Comparison of ENCODE assay signal across 1 cellular context in the genomic region with DNA sequence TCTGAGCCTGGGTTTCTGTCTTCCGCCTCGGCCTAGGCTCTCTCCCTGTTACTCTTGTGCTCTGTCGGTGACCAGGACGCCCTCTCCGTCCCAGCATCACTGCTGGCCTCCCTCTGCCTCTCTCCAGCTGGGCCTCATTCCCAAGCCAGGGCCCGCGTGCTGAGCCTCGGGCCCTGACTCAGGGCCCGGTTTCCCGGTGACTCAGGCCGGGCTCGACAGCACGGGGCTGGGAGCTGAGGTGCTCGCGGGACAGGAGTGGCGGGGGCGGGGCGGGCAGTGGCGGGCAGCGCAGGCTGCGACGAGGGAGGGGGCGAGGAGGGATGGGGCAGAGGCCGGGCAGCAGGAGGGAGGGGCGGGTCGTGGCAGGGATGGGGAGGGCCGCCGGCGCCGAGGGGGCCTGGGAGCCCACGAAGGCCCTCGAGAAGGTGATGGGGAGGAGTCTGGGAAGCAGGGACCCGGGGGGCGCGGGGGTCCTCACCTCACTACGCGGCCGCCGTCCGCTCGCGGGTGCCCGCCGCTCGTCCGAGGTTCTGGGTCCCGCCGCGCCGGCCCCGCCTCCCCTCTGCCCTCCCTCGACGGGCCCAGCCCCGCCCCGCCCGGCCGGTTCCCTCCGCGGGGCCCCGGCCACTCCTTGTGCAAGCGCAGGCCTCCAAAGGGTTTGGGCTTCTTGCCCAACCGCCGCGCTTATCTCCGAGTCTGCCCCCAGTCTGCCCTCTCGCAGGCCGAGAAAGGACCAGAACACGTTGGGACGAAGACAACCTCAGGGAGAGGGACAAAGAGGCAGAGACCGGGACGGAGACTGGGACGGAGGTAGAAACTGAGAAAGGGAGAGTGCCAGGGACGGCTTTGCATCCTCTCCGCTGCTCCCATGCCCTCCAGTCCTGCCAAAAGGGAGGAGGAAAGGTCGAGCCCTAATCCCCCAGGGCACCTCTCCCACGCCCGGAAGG.
TF ChIP-seq lines count a peak whose summit lies in the region.

A gene with protein sequence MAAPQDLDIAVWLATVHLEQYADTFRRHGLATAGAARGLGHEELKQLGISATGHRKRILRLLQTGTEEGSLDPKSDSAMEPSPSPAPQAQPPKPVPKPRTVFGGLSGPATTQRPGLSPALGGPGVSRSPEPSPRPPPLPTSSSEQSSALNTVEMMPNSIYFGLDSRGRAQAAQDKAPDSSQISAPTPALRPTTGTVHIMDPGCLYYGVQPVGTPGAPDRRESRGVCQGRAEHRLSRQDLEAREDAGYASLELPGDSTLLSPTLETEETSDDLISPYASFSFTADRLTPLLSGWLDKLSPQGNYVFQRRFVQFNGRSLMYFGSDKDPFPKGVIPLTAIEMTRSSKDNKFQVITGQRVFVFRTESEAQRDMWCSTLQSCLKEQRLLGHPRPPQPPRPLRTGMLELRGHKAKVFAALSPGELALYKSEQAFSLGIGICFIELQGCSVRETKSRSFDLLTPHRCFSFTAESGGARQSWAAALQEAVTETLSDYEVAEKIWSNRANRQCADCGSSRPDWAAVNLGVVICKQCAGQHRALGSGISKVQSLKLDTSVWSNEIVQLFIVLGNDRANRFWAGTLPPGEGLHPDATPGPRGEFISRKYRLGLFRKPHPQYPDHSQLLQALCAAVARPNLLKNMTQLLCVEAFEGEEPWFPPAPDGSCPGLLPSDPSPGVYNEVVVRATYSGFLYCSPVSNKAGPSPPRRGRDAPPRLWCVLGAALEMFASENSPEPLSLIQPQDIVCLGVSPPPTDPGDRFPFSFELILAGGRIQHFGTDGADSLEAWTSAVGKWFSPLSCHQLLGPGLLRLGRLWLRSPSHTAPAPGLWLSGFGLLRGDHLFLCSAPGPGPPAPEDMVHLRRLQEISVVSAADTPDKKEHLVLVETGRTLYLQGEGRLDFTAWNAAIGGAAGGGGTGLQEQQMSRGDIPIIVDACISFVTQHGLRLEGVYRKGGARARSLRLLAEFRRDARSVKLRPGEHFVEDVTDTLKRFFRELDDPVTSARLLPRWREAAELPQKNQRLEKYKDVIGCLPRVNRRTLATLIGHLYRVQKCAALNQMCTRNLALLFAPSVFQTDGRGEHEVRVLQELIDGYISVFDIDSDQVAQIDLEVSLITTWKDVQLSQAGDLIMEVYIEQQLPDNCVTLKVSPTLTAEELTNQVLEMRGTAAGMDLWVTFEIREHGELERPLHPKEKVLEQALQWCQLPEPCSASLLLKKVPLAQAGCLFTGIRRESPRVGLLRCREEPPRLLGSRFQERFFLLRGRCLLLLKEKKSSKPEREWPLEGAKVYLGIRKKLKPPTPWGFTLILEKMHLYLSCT (N-terminal part only) (minus strand): TSS at position 536 of the 947 bp plus-strand sequence. CDS start 1,744 bp downstream, outside the sequence.

TF ChIP-seq in SK-N-SH, 30 proteins besides CTCF, POLR2A, EP300 and RAD21 (continued from another document):
- TF ChIP-seq TCF12 (IDR thresholded peaks at IDR 0.05) (no peak; the same call in 1 of the 2 replicates), POLR2AphosphoS5 (IDR thresholded peaks at IDR 0.05; ENCODE audit: low read depth, low read length) (peak; percentile 80), TAF1 (IDR thresholded peaks at IDR 0.05; ENCODE audit: borderline replicate concordance, low read depth, low read length) (peak; percentile 61; the same call in 1 of the 2 replicates), FOXM1 (IDR thresholded peaks at IDR 0.05; ENCODE audit: low read depth) (no peak), GABPA (IDR thresholded peaks at IDR 0.05; ENCODE audit: low read depth) (no peak), GATA2 (CRISPR knock-in tag; IDR thresholded peaks at IDR 0.05) (peak; percentile 92), RFX5 (IDR thresholded peaks at IDR 0.05; ENCODE audit: low read length) (no peak), FOSL2 (IDR thresholded peaks at IDR 0.05; ENCODE audit: borderline replicate concordance, low read depth) (peak; percentile 41; the same call in 1 of the 2 replicates), NRF1 (IDR thresholded peaks at IDR 0.05; ENCODE audit: low read depth, low read length) (peak; percentile 34), JUND (IDR thresholded peaks at IDR 0.05) (no peak), TEAD4 (IDR thresholded peaks at IDR 0.05; ENCODE audit: borderline replicate concordance, insufficient read depth) (no peak), YY1 (IDR thresholded peaks at IDR 0.05; ENCODE audit: low read depth) (no peak), RCOR1 (IDR thresholded peaks at IDR 0.05; ENCODE audit: low read length) (no peak), SIN3A (IDR thresholded peaks at IDR 0.05; ENCODE audit: borderline replicate concordance, low read depth, low read length) (0 out of 2 replicates have a peak, but pooled peaks have one; percentile 38), ELF1 (IDR thresholded peaks at IDR 0.05) (no peak), CHD2 (IDR thresholded peaks at IDR 0.05; ENCODE audit: low read length, partially characterized antibody) (peak; percentile 9)
- TF ChIP-seq, protein P1, sequence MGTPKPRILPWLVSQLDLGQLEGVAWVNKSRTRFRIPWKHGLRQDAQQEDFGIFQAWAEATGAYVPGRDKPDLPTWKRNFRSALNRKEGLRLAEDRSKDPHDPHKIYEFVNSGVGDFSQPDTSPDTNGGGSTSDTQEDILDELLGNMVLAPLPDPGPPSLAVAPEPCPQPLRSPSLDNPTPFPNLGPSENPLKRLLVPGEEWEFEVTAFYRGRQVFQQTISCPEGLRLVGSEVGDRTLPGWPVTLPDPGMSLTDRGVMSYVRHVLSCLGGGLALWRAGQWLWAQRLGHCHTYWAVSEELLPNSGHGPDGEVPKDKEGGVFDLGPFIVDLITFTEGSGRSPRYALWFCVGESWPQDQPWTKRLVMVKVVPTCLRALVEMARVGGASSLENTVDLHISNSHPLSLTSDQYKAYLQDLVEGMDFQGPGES (IDR thresholded peaks at IDR 0.05; ENCODE audit: low read depth, low read length), result no peak
- TF ChIP-seq, protein P2, sequence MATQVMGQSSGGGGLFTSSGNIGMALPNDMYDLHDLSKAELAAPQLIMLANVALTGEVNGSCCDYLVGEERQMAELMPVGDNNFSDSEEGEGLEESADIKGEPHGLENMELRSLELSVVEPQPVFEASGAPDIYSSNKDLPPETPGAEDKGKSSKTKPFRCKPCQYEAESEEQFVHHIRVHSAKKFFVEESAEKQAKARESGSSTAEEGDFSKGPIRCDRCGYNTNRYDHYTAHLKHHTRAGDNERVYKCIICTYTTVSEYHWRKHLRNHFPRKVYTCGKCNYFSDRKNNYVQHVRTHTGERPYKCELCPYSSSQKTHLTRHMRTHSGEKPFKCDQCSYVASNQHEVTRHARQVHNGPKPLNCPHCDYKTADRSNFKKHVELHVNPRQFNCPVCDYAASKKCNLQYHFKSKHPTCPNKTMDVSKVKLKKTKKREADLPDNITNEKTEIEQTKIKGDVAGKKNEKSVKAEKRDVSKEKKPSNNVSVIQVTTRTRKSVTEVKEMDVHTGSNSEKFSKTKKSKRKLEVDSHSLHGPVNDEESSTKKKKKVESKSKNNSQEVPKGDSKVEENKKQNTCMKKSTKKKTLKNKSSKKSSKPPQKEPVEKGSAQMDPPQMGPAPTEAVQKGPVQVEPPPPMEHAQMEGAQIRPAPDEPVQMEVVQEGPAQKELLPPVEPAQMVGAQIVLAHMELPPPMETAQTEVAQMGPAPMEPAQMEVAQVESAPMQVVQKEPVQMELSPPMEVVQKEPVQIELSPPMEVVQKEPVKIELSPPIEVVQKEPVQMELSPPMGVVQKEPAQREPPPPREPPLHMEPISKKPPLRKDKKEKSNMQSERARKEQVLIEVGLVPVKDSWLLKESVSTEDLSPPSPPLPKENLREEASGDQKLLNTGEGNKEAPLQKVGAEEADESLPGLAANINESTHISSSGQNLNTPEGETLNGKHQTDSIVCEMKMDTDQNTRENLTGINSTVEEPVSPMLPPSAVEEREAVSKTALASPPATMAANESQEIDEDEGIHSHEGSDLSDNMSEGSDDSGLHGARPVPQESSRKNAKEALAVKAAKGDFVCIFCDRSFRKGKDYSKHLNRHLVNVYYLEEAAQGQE (IDR thresholded peaks at IDR 0.05; ENCODE audit: low read depth, low read length), result 0 out of 2 replicates have a peak, but pooled peaks have one; percentile 30
- TF ChIP-seq, protein P3, sequence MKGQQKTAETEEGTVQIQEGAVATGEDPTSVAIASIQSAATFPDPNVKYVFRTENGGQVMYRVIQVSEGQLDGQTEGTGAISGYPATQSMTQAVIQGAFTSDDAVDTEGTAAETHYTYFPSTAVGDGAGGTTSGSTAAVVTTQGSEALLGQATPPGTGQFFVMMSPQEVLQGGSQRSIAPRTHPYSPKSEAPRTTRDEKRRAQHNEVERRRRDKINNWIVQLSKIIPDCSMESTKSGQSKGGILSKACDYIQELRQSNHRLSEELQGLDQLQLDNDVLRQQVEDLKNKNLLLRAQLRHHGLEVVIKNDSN (IDR thresholded peaks at IDR 0.05; ENCODE audit: borderline replicate concordance, low read depth), result 0 out of 2 replicates have a peak, but pooled peaks have one; percentile 26
- TF ChIP-seq, protein P4, sequence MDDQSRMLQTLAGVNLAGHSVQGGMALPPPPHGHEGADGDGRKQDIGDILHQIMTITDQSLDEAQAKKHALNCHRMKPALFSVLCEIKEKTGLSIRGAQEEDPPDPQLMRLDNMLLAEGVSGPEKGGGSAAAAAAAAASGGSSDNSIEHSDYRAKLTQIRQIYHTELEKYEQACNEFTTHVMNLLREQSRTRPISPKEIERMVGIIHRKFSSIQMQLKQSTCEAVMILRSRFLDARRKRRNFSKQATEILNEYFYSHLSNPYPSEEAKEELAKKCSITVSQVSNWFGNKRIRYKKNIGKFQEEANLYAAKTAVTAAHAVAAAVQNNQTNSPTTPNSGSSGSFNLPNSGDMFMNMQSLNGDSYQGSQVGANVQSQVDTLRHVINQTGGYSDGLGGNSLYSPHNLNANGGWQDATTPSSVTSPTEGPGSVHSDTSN (IDR thresholded peaks at IDR 0.05), result no peak
TF ChIP-seq in SK-N-SH: peak in this region for 12.
